Comparison of ENCODE assay signal across 18 cellular contexts in the genomic region with DNA sequence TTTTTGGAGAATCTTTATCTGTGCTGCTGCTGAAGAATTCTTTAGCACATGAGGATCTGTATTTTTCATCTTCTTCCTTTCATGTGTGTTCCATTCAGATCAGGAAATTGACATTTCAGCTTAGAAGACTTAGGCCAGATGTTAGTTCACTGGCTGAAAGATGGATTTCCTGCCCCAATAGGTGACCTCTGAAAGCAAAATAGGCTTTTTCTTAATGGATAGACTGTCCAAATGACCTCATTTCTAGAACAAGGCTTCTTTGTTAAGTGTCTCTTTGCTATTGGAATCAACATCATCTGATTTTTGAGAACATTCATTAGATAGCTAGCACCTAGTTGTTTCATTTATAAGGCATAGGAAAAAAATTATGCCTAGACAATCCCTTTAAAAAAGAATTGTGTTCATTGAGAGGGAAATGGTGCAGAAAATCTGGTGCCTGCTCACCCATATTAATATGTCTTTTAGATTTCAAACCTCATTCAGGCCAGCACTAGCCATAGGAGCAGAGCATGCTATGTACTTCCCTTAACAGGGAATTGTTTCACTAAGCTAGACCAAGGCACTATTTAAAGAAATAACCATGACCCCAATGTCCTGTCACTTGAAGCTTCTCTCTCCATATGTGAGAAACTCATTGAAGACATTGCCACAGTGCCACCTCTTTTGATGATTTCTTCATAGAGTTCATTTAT. TPM values are rescaled to one million over a fixed set of nuclear protein-coding genes. Genes with fewer than 3 reads are reported as not detected.
A peak's percentile ranks its signal among the peaks of the same experiment; 100 is the strongest.
DNase-seq lines count a peak whose midpoint lies in the region; ATAC-seq and TF ChIP-seq lines count a peak whose summit lies in the region.
"Had no signal": no experiment of that assay in that cellular context is flagged by ENCODE, and none has a peak within 500 bp of the region (broad histone marks: within the 10 kb centered on the region; RNA-seq: fewer than 3 reads in every experiment).

No MANE protein-coding gene starts in this region.

- H3K4me3 Mint-ChIP-seq in endothelial cell (ENCODE audit: unreplicated experiment): no peak overlapping the region
- no peak overlapping the region for H3K4me3 Mint-ChIP-seq in effector memory CD8-positive, alpha-beta T cell
- H3K4me3 Mint-ChIP-seq: activated naive CD8-positive, alpha-beta T cell treated with anti-CD3 and anti-CD28 coated beads, Interleukin-2, amount 10 ng/mL, durations not matched to agents 7 days and 5 days; T-helper 17 cell had no signal

- H3K36me3 Mint-ChIP-seq in endothelial cell (ENCODE audit: low read depth, unreplicated experiment): no peaks in the 10 kb centered on the region
- no peaks in the 10 kb centered on the region for H3K36me3 Mint-ChIP-seq in effector memory CD8-positive, alpha-beta T cell (ENCODE audit: insufficient read depth)
- H3K36me3 Mint-ChIP-seq: activated naive CD8-positive, alpha-beta T cell treated with anti-CD3 and anti-CD28 coated beads, Interleukin-2, amount 10 ng/mL, durations not matched to agents 7 days and 5 days had no signal

- DNase-seq in SJCRH30 (peak in 1 of 2 experiments; percentile 60), endothelial cell (ENCODE audit: low spot score) (no peak), medulla oblongata (ENCODE audit: extremely low spot score) (peak; percentile 82), superior temporal gyrus (ENCODE audit: extremely low spot score) (peak; percentile 90), ureter (ENCODE audit: low spot score) (no peak), kidney glomerular epithelial cell (lab: John Stamatoyannopoulos, UW) (no peak)
- no peak for DNase-seq in effector memory CD8-positive, alpha-beta T cell
- DNase-seq: activated CD4-positive, alpha-beta T cell treated with anti-CD3 and anti-CD28 coated beads for 1 hour; activated CD8-positive, alpha-beta memory T cell treated with anti-CD3 and anti-CD28 coated beads, Interleukin-2, amount 50 U/mL, for 48 hours; activated naive CD8-positive, alpha-beta T cell treated with anti-CD3 and anti-CD28 coated beads, Interleukin-2, amount 10 ng/mL, durations not matched to agents 7 days and 5 days; NCI-H510A treated with DMSO at 0.1 percent for 48 hours; pancreas; T-helper 17 cell had no signal

- H3K9me3 Mint-ChIP-seq in endothelial cell (ENCODE audit: unreplicated experiment): no peaks in the 10 kb centered on the region
- H3K9me3 Mint-ChIP-seq in effector memory CD8-positive, alpha-beta T cell: no peaks in the 10 kb centered on the region

- no peak for ATAC-seq in HG02610 (IDR thresholded peaks at IDR 0.05; ENCODE audit: unreplicated experiment)
- no peak for ATAC-seq in effector memory CD8-positive, alpha-beta T cell (replicated peaks)
- ATAC-seq: T-helper 17 cell had no signal

- no peaks in the 10 kb centered on the region for H3K36me3 ChIP-seq in SJCRH30
- H3K36me3 ChIP-seq: BLaER1 treated with 17β-estradiol and CSF1 and Interleukin-3, amounts not matched to agents 10 nM and 100 nM; pancreas; thoracic aorta had no signal

- H3K27me3 ChIP-seq in SJCRH30: no peaks in the 10 kb centered on the region
- H3K27me3 ChIP-seq: BLaER1 treated with 17β-estradiol and CSF1 and Interleukin-3, amounts not matched to agents 10 nM and 100 nM; pancreas had no signal

- H3K27ac Mint-ChIP-seq in endothelial cell (ENCODE audit: unreplicated experiment): peak overlapping the region; percentile 61
- H3K27ac Mint-ChIP-seq in effector memory CD8-positive, alpha-beta T cell: no peak overlapping the region
- H3K27ac Mint-ChIP-seq: activated naive CD8-positive, alpha-beta T cell treated with anti-CD3 and anti-CD28 coated beads, Interleukin-2, amount 10 ng/mL, durations not matched to agents 7 days and 5 days; T-helper 17 cell had no signal

- TF ChIP-seq CTCF in endothelial cell (IDR thresholded peaks at IDR 0.05; ENCODE audit: unreplicated experiment): no peak

- peaks cover 10% of the 10 kb centered on the region for H3K4me1 ChIP-seq in SJCRH30

- H3K9me3 ChIP-seq in SJCRH30 (replicated peaks): no peaks in the 10 kb centered on the region
- H3K9me3 ChIP-seq: BLaER1 treated with 17β-estradiol and CSF1 and Interleukin-3, amounts not matched to agents 10 nM and 100 nM; pancreas; thoracic aorta had no signal

- H3K4me1 Mint-ChIP-seq in endothelial cell (ENCODE audit: unreplicated experiment): peaks cover 30% of the 10 kb centered on the region
- H3K4me1 Mint-ChIP-seq in effector memory CD8-positive, alpha-beta T cell (ENCODE audit: low read depth in 2 of 2): peaks cover 0 to 2% of the 10 kb centered on the region in 2 donors
- H3K4me1 Mint-ChIP-seq: activated naive CD8-positive, alpha-beta T cell treated with anti-CD3 and anti-CD28 coated beads, Interleukin-2, amount 10 ng/mL, durations not matched to agents 7 days and 5 days had no signal

- H3K4me3 ChIP-seq in SJCRH30: no peak overlapping the region
- H3K4me3 ChIP-seq: BLaER1 treated with 17β-estradiol and CSF1 and Interleukin-3, amounts not matched to agents 10 nM and 100 nM; pancreas; PC-9 had no signal

- H3K27me3 Mint-ChIP-seq in endothelial cell (ENCODE audit: unreplicated experiment): no peaks in the 10 kb centered on the region
- peaks cover 21 to 37% of the 10 kb centered on the region in 2 donors for H3K27me3 Mint-ChIP-seq in effector memory CD8-positive, alpha-beta T cell

- 0 out of 2 replicates have a peak overlapping the region, but pooled peaks have one; percentile 6 for H3K27ac ChIP-seq in SJCRH30
- H3K27ac ChIP-seq: KMS-11, PC-9 had no signal

RNA-seq across cellular contexts. Expression of a gene that starts 13.6 kb away (rescaled TPM):
- 32.8 and 33.8 TPM in 2 replicates for total RNA-seq in SJCRH30 (2014; rRNA removed; shearing (Covaris generic))
- 138 TPM for total RNA-seq in endothelial cell (ENCODE audit: unreplicated experiment)
- 97.2 TPM for total RNA-seq in ureter
- total RNA-seq: activated naive CD8-positive, alpha-beta T cell treated with anti-CD3 and anti-CD28 coated beads, Interleukin-2, amount 10 ng/mL, durations not matched to agents 7 days and 5 days had no signal

Comparison
In these comparisons a context has a peak if more than half of its experiments do, and no peak if none do; other contexts are left out.
1. DNase-seq: peak in medulla oblongata (single experiment) and superior temporal gyrus (single experiment); none in endothelial cell (single experiment), ureter (single experiment), effector memory CD8-positive, alpha-beta T cell (0 of 3) and kidney glomerular epithelial cell (single experiment).